Comparison of ENCODE assay signal across 8 cellular contexts in the genomic region with DNA sequence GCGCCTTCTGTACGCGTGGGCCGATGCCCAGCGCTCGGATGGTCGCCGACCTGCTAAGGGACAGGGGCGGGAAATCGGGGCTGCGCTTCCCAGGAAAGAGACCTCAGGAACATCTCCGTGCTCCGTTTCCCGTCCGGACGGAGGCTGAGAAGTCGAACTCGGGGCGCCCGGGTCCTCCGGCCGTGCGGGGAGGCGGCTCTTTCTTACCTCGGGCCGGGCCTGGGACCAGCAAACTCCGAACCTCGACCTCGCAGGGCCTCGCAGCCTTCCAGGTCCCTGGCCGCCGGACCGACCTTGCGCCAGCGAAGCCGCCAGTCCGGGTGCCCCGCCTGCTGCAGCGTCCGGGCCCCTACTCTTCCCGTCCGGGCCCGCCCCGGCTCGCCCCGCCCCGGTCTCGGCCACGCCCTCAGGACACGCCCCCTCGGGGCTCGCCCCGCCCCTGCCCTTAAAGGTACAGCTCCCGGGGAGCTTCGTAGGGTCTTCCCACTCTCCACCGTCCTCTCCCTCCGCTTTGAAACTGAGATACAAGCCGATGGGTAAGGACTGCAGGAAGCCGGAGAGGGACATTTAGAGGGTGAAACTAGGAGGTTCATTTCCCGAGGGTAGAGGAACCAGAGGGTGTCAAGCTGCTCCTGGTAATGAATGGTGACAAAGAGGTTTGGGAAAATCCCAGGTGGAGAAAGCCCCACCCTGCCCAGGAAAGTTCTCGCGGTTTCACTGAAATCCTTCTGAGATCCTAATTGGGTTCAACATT. TPM values are rescaled to one million over a fixed set of nuclear protein-coding genes. Genes with fewer than 3 reads are reported as not detected.
DNase-seq lines count a peak whose midpoint lies in the region; ATAC-seq and TF ChIP-seq lines count a peak whose summit lies in the region.

SLC8B1 (minus strand) TSS at position 324 of the 754 bp plus-strand sequence. CDS start 2,231 bp downstream, outside the sequence.

- H3K4me3 ChIP-seq in ascending aorta (peak within 1 kb of the TSS; percentile 68 to 86), right cardiac atrium (ENCODE audit: low read length) (peak within 1 kb of the TSS; percentile 70), rectal smooth muscle tissue (ENCODE audit: low read length) (peak within 1 kb of the TSS; percentile 85), uterus (peak within 1 kb of the TSS; percentile 71 to 82)

- H3K27ac ChIP-seq in ascending aorta (peak within 1 kb of the TSS; percentile 69 to 78), right cardiac atrium (ENCODE audit: low read length) (peak within 1 kb of the TSS; percentile 44), rectal smooth muscle tissue (ENCODE audit: low read depth, low read length) (peak within 1 kb of the TSS; percentile 47), uterus (peak within 1 kb of the TSS; percentile 58 to 74)

- H3K4me1 ChIP-seq in ascending aorta (peaks cover 0 to 20% of the 10 kb centered on the region in 2 donors), right cardiac atrium (ENCODE audit: control insufficient read depth, insufficient read depth, low read length) (peaks cover 4% of the 10 kb centered on the region), rectal smooth muscle tissue (ENCODE audit: control insufficient read depth, insufficient read depth, low read length) (no peaks in the 10 kb centered on the region), uterus (no peaks in the 10 kb centered on the region)

- peak; percentile 84 to 91 for TF ChIP-seq POLR2A in uterus (IDR thresholded peaks at IDR 0.05)

- peak within 1 kb of the TSS; percentile 50 for H3K9ac ChIP-seq in rectal smooth muscle tissue (ENCODE audit: low read length)

- TF ChIP-seq CTCF in GM13976 (IDR thresholded peaks at IDR 0.05; ENCODE audit: borderline replicate concordance, control extremely low read depth, extremely low read depth, insufficient read depth, missing control alignments) (no peak), ascending aorta (IDR thresholded peaks at IDR 0.05) (peak in 1 of 3 experiments; percentile 31), uterus (IDR thresholded peaks at IDR 0.05) (no peak)

- intact Hi-C loops in ascending aorta (cut with DNase I): loop anchor here (1.0 to 2.0 kb wide), 3 partner anchors 23 to 140 kb away; partner anchors contain the start of genes PLBD2 and TPCN1
- intact Hi-C loops in right cardiac atrium (cut with DNase I): no loop called here
- intact Hi-C loops in uterus (cut with DNase I; ENCODE audit: low total_unique reads): no loop called here

- WGBS in right cardiac atrium: under 1% methylated on average over 62 of the region's 62 CpGs

- DNase-seq in GM13976 (ENCODE audit: low spot score) (peak; percentile 97), NCI-H1105 treated with DMSO at 0.1 percent for 48 hours (lab: John Stamatoyannopoulos, UW) (peak; percentile 59), T-helper 22 cell (ENCODE audit: low read depth) (peak; percentile 67), ascending aorta (ENCODE audit: low spot score in 2 of 2) (peak; percentile 47 to 94), right cardiac atrium (peak; percentile 90 to 96 (median 96)), uterus (peak; percentile 85 to 92)

- peaks cover 4 to 15% of the 10 kb centered on the region in 2 donors for H3K36me3 ChIP-seq in ascending aorta
- peaks cover 3% of the 10 kb centered on the region for H3K36me3 ChIP-seq in rectal smooth muscle tissue (ENCODE audit: control insufficient read depth, insufficient read depth, low read length)
- H3K36me3 ChIP-seq in uterus: no peaks in the 10 kb centered on the region

- peak; percentile 91 for ATAC-seq in HG02571 (IDR thresholded peaks at IDR 0.05; ENCODE audit: unreplicated experiment)
- peak; percentile 99 for ATAC-seq in right cardiac atrium

- H3K27me3 ChIP-seq in ascending aorta (no peaks in the 10 kb centered on the region), right cardiac atrium (ENCODE audit: control insufficient read depth, insufficient read depth) (no peaks in the 10 kb centered on the region), rectal smooth muscle tissue (ENCODE audit: control insufficient read depth, insufficient read depth, low read length) (no peaks in the 10 kb centered on the region), uterus (no peaks in the 10 kb centered on the region)

- H3K9me3 ChIP-seq in ascending aorta (no peaks in the 10 kb centered on the region), right cardiac atrium (ENCODE audit: control insufficient read depth, low read length) (no peaks in the 10 kb centered on the region), uterus (no peaks in the 10 kb centered on the region)

- in situ Hi-C loops in GM13976 (cut with MboI; ENCODE audit: low sequenced_read_pairs, unreplicated experiment): no loop called here

RNA-seq across cellular contexts. Expression of gene SLC8B1, which starts in this region (rescaled TPM):
- total RNA-seq in ascending aorta: 114 TPM
- 10 to 100 TPM; 11.6 to 16.0 (median 14.0) TPM for total RNA-seq in right cardiac atrium
- polyA plus RNA-seq in right cardiac atrium: 10.8 TPM
- 10 to 100 TPM; 14.2 to 47.1 (median 36.2) TPM for total RNA-seq in uterus

Comparison
In these comparisons a context has a peak if more than half of its experiments do, and no peak if none do; other contexts are left out.
1. Peak in every context shown above with its lines: DNase-seq, ATAC-seq, H3K4me3 ChIP-seq and H3K27ac ChIP-seq.